ENCODE assay signal across 27 cellular contexts in genomic region chr3:12445523-12446240, GRCh38. TPM values are rescaled to one million over a fixed set of nuclear protein-coding genes. Genes with fewer than 3 reads are reported as not detected.
DNase-seq lines count a peak whose midpoint lies in the region; ATAC-seq and TF ChIP-seq lines count a peak whose summit lies in the region.
"Had no signal": no experiment of that assay in that cellular context is flagged by ENCODE, and none has a peak within 500 bp of the region (broad histone marks: within the 10 kb centered on the region; RNA-seq: fewer than 3 reads in every experiment).

No MANE protein-coding gene starts in this region.

- no peak overlapping the region for H2AFZ ChIP-seq in hepatocyte
- no peak overlapping the region for H2AFZ ChIP-seq in osteoblast (ENCODE audit: low read length)

- H3K4me3 Mint-ChIP-seq in activated CD4-positive, alpha-beta T cell treated with anti-CD3 and anti-CD28 coated beads for 36 hours, result no peak overlapping the region
- H3K4me3 Mint-ChIP-seq in activated T-helper 1 cell treated with anti-CD3 and anti-CD28 coated beads, Interleukin-12 subunit alpha, Interleukin-12 subunit beta, Interleukin-2, Interleukin-4 antibody, amounts not matched to agents 30 ng/mL and 10 ng/mL and 1 ng/mL, durations not matched to agents 14 hours and 24 hours and 36 hours, result no peak overlapping the region
- H3K4me3 Mint-ChIP-seq: activated T-cell treated with anti-CD3 and anti-CD28 coated beads, Interleukin-2, amount 50 U/mL, for 72 hours; CD8-positive, alpha-beta T cell; endodermal cell; T-helper 1 cell treated with Interleukin-12 subunit alpha and Interleukin-12 subunit beta and Interleukin-4 antibody, amounts not matched to agents 30 μg/mL and 1 μg/mL, for 36 hours had no signal

- no peaks in the 10 kb centered on the region for H4K20me1 ChIP-seq in hepatocyte (ENCODE audit: insufficient read depth, poor library complexity, severe bottlenecking)
- H4K20me1 ChIP-seq in osteoblast (ENCODE audit: insufficient read depth, low read length), result no peaks in the 10 kb centered on the region

- H3K36me3 Mint-ChIP-seq in activated CD4-positive, alpha-beta T cell treated with anti-CD3 and anti-CD28 coated beads for 36 hours (ENCODE audit: low read depth), result no peaks in the 10 kb centered on the region
- H3K36me3 Mint-ChIP-seq in activated T-helper 1 cell treated with anti-CD3 and anti-CD28 coated beads, Interleukin-12 subunit alpha, Interleukin-12 subunit beta, Interleukin-2, Interleukin-4 antibody, amounts not matched to agents 30 ng/mL and 10 ng/mL and 1 ng/mL, durations not matched to agents 14 hours and 24 hours and 36 hours (ENCODE audit: low read depth), result no peaks in the 10 kb centered on the region
- H3K36me3 Mint-ChIP-seq: CD8-positive, alpha-beta T cell had no signal

- no peak for TF ChIP-seq POLR2A in gastroesophageal sphincter (IDR thresholded peaks at IDR 0.05)

- TF ChIP-seq CTCF in hepatocyte (IDR thresholded peaks at IDR 0.05; ENCODE audit: poor library complexity), result no peak
- TF ChIP-seq CTCF in osteoblast (IDR thresholded peaks at IDR 0.05; ENCODE audit: extremely low read depth, low read depth, low read length), result no peak
- TF ChIP-seq CTCF in gastroesophageal sphincter (IDR thresholded peaks at IDR 0.05), result no peak

- H3K36me3 ChIP-seq in hepatocyte (replicated peaks; ENCODE audit: insufficient read depth, low read depth) (no peaks in the 10 kb centered on the region), osteoblast (ENCODE audit: insufficient read depth, low read length) (no peaks in the 10 kb centered on the region), gastroesophageal sphincter (no peaks in the 10 kb centered on the region)
- H3K36me3 ChIP-seq: esophagus squamous epithelium, gastrocnemius medialis, left lung, neutrophil had no signal

- DNase-seq in activated CD4-positive, alpha-beta T cell treated with anti-CD3 and anti-CD28 coated beads for 36 hours, result peak; percentile 1
- no peak for DNase-seq in activated CD4-positive, alpha-beta T cell treated with anti-CD3 and anti-CD28 coated beads, Interleukin-2, amount 50 U/mL, for 48 hours
- no peak for DNase-seq in hepatocyte (ENCODE audit: low spot score)
- peak; percentile 55 for DNase-seq in osteoblast (ENCODE audit: insufficient read length, low spot score, missing footprints)
- no peak for DNase-seq in activated T-helper 1 cell treated with anti-CD3 and anti-CD28 coated beads, Interleukin-12 subunit alpha, Interleukin-12 subunit beta, Interleukin-2, Interleukin-4 antibody, amounts not matched to agents 30 ng/mL and 10 ng/mL and 1 ng/mL, durations not matched to agents 14 hours and 24 hours and 36 hours (ENCODE audit: low spot score)
- no peak for DNase-seq in GM03348 (ENCODE audit: low spot score)
- DNase-seq: activated naive CD4-positive, alpha-beta T cell treated with anti-CD3 and anti-CD28 coated beads, Interleukin-2, amount 50 U/mL, for 16 hours; activated T-cell treated with anti-CD3 and anti-CD28 coated beads, Interleukin-2, amount 50 U/mL, for 72 hours; amygdala; CD8-positive, alpha-beta T cell; cortex of kidney; esophagus squamous epithelium; gastrocnemius medialis; hypothalamus; left lung; NCI-H510A treated with DMSO at 0.1 percent for 48 hours; NK-92 treated with Interleukin-12 subunit alpha and Interleukin-12 subunit beta, amount 100 ng/mL, for 24 hours; stimulated activated CD4-positive, alpha-beta T cell treated with anti-CD3 and anti-CD28 coated beads, Interleukin-4, amount 100 ng/mL, for 24 hours; stimulated activated naive CD4-positive, alpha-beta T cell; testis had no signal

- ATAC-seq in activated CD4-positive, alpha-beta T cell treated with anti-CD3 and anti-CD28 coated beads for 36 hours, result no peak
- ATAC-seq in gastroesophageal sphincter (no peak), GM18873 (IDR thresholded peaks at IDR 0.05; ENCODE audit: low FRiP score, unreplicated experiment) (no peak)
- ATAC-seq: activated T-cell treated with anti-CD3 and anti-CD28 coated beads, Interleukin-2, amount 50 U/mL, for 72 hours; CD8-positive, alpha-beta T cell; gastrocnemius medialis; left lung had no signal

- H3K27me3 ChIP-seq in hepatocyte (no peaks in the 10 kb centered on the region), osteoblast (ENCODE audit: insufficient read depth, low read length) (peaks cover 2% of the 10 kb centered on the region), gastroesophageal sphincter (peaks cover 48% of the 10 kb centered on the region)
- H3K27me3 ChIP-seq: testis had no signal

- H3K9me3 Mint-ChIP-seq in activated CD4-positive, alpha-beta T cell treated with anti-CD3 and anti-CD28 coated beads for 36 hours (ENCODE audit: low read depth), result no peaks in the 10 kb centered on the region
- H3K9me3 Mint-ChIP-seq in activated T-helper 1 cell treated with anti-CD3 and anti-CD28 coated beads, Interleukin-12 subunit alpha, Interleukin-12 subunit beta, Interleukin-2, Interleukin-4 antibody, amounts not matched to agents 30 ng/mL and 10 ng/mL and 1 ng/mL, durations not matched to agents 14 hours and 24 hours and 36 hours, result no peaks in the 10 kb centered on the region
- H3K9me3 Mint-ChIP-seq: activated T-cell treated with anti-CD3 and anti-CD28 coated beads, Interleukin-2, amount 50 U/mL, for 72 hours; CD8-positive, alpha-beta T cell; endodermal cell; T-helper 1 cell treated with Interleukin-12 subunit alpha and Interleukin-12 subunit beta and Interleukin-4 antibody, amounts not matched to agents 30 μg/mL and 1 μg/mL, for 36 hours had no signal

- H3K27ac ChIP-seq in hepatocyte (peak overlapping the region; percentile 92), osteoblast (ENCODE audit: low read depth, low read length) (no peak overlapping the region), gastroesophageal sphincter (no peak overlapping the region)
- H3K27ac ChIP-seq: 22Rv1, esophagus squamous epithelium, gastrocnemius medialis, KMS-11, left lung, neutrophil, testis had no signal

- intact Hi-C loops in activated CD4-positive, alpha-beta T cell treated with anti-CD3 and anti-CD28 coated beads for 36 hours (cut with DNase I, micrococcal nuclease), result no loop called here
- intact Hi-C loops in activated T-helper 1 cell treated with anti-CD3 and anti-CD28 coated beads, Interleukin-12 subunit alpha, Interleukin-12 subunit beta, Interleukin-2, Interleukin-4 antibody, amounts not matched to agents 30 ng/mL and 10 ng/mL and 1 ng/mL, durations not matched to agents 14 hours and 24 hours and 36 hours (cut with micrococcal nuclease), result no loop called here

- POLR2A ChIA-PET in activated CD4-positive, alpha-beta T cell treated with anti-CD3 and anti-CD28 coated beads for 36 hours (lab: Charles Lee), result no interaction called here

- TF ChIP-seq EP300 in gastroesophageal sphincter (IDR thresholded peaks at IDR 0.05), result no peak

- H3K4me3 ChIP-seq in hepatocyte (no peak overlapping the region), osteoblast (ENCODE audit: insufficient read depth, low read length) (no peak overlapping the region), gastroesophageal sphincter (no peak overlapping the region)
- H3K4me3 ChIP-seq: esophagus squamous epithelium, gastrocnemius medialis, left lung, testis had no signal

- WGBS in hepatocyte (ENCODE audit: low lambda C conversion rate, missing lambda C conversion rate), result 88% methylated on average over 8 of the region's 8 CpGs
- 89 to 95% methylated on average over 6 to 7 of the region's 8 CpGs for WGBS in gastroesophageal sphincter (ENCODE audit: low coverage in 1 of 2), 2 donors

- no peaks in the 10 kb centered on the region for H3K9me2 ChIP-seq in hepatocyte (replicated peaks; ENCODE audit: insufficient read depth)

- peaks cover 26% of the 10 kb centered on the region for H3K4me1 ChIP-seq in hepatocyte (ENCODE audit: insufficient read depth)
- H3K4me1 ChIP-seq in osteoblast (ENCODE audit: insufficient read depth, low read length), result peaks cover 9% of the 10 kb centered on the region
- H3K4me1 ChIP-seq in gastroesophageal sphincter, result peaks cover 0 to 9% (median 0%) of the 10 kb centered on the region in 3 donors
- H3K4me1 ChIP-seq: esophagus squamous epithelium, left lung had no signal

- H3K9me3 ChIP-seq in hepatocyte (ENCODE audit: low read depth) (no peaks in the 10 kb centered on the region), osteoblast (ENCODE audit: low read depth, low read length) (no peaks in the 10 kb centered on the region), gastroesophageal sphincter (no peaks in the 10 kb centered on the region)
- H3K9me3 ChIP-seq: esophagus squamous epithelium, gastrocnemius medialis, left lung, neutrophil, testis had no signal

- no peaks in the 10 kb centered on the region for H3K4me1 Mint-ChIP-seq in activated CD4-positive, alpha-beta T cell treated with anti-CD3 and anti-CD28 coated beads for 36 hours
- no peaks in the 10 kb centered on the region for H3K4me1 Mint-ChIP-seq in activated T-helper 1 cell treated with anti-CD3 and anti-CD28 coated beads, Interleukin-12 subunit alpha, Interleukin-12 subunit beta, Interleukin-2, Interleukin-4 antibody, amounts not matched to agents 30 ng/mL and 10 ng/mL and 1 ng/mL, durations not matched to agents 14 hours and 24 hours and 36 hours (ENCODE audit: low read depth)

- H3K4me2 ChIP-seq in hepatocyte (peak overlapping the region; percentile 10), osteoblast (ENCODE audit: insufficient read depth, low read length) (no peak overlapping the region)
- H3K4me2 ChIP-seq: KMS-11 had no signal

- H3K79me2 ChIP-seq in hepatocyte (no peaks in the 10 kb centered on the region), osteoblast (ENCODE audit: insufficient read depth, low read length) (no peaks in the 10 kb centered on the region)

- peaks cover 3% of the 10 kb centered on the region for H3K27me3 Mint-ChIP-seq in activated CD4-positive, alpha-beta T cell treated with anti-CD3 and anti-CD28 coated beads for 36 hours
- peaks cover 2% of the 10 kb centered on the region for H3K27me3 Mint-ChIP-seq in activated T-helper 1 cell treated with anti-CD3 and anti-CD28 coated beads, Interleukin-12 subunit alpha, Interleukin-12 subunit beta, Interleukin-2, Interleukin-4 antibody, amounts not matched to agents 30 ng/mL and 10 ng/mL and 1 ng/mL, durations not matched to agents 14 hours and 24 hours and 36 hours (ENCODE audit: insufficient read depth)

- H3K27ac Mint-ChIP-seq in activated CD4-positive, alpha-beta T cell treated with anti-CD3 and anti-CD28 coated beads for 36 hours, result no peak overlapping the region
- H3K27ac Mint-ChIP-seq in activated T-helper 1 cell treated with anti-CD3 and anti-CD28 coated beads, Interleukin-12 subunit alpha, Interleukin-12 subunit beta, Interleukin-2, Interleukin-4 antibody, amounts not matched to agents 30 ng/mL and 10 ng/mL and 1 ng/mL, durations not matched to agents 14 hours and 24 hours and 36 hours, result no peak overlapping the region
- H3K27ac Mint-ChIP-seq: activated T-cell treated with anti-CD3 and anti-CD28 coated beads, Interleukin-2, amount 50 U/mL, for 72 hours; CD8-positive, alpha-beta T cell; endodermal cell; T-helper 1 cell treated with Interleukin-12 subunit alpha and Interleukin-12 subunit beta and Interleukin-4 antibody, amounts not matched to agents 30 μg/mL and 1 μg/mL, for 36 hours had no signal

- CTCF ChIA-PET in activated CD4-positive, alpha-beta T cell treated with anti-CD3 and anti-CD28 coated beads for 36 hours (lab: Charles Lee), result no interaction called here

RNA-seq across cellular contexts. Expression of gene TSEN2, which starts 38.6 kb away (rescaled TPM):
- 10 to 100 TPM; 17.8 to 19.4 TPM for total RNA-seq in activated CD4-positive, alpha-beta T cell treated with anti-CD3 and anti-CD28 coated beads for 36 hours
- total RNA-seq in hepatocyte, result 7.8 and 9.6 TPM in 2 replicates
- polyA plus RNA-seq in hepatocyte, result 17.8 and 23.2 TPM in 2 replicates
- 13.0 and 14.1 TPM in 2 replicates for total RNA-seq in osteoblast
- 33.4 and 33.5 TPM in 2 replicates for total RNA-seq in activated T-helper 1 cell treated with anti-CD3 and anti-CD28 coated beads, Interleukin-12 subunit alpha, Interleukin-12 subunit beta, Interleukin-2, Interleukin-4 antibody, amounts not matched to agents 30 ng/mL and 10 ng/mL and 1 ng/mL, durations not matched to agents 14 hours and 24 hours and 36 hours
- total RNA-seq in gastroesophageal sphincter, result 10 to 100 TPM; 16.1 to 26.7 (median 21.4) TPM

Comparison
In these comparisons a context has a peak if more than half of its experiments do, and no peak if none do; other contexts are left out.
1. DNase-seq: peak in activated CD4-positive, alpha-beta T cell treated with anti-CD3 and anti-CD28 coated beads for 36 hours (single experiment) and osteoblast (single experiment); none in activated CD4-positive, alpha-beta T cell treated with anti-CD3 and anti-CD28 coated beads, Interleukin-2, amount 50 U/mL, for 48 hours (0 of 2), hepatocyte (single experiment), activated T-helper 1 cell treated with anti-CD3 and anti-CD28 coated beads, Interleukin-12 subunit alpha, Interleukin-12 subunit beta, Interleukin-2, Interleukin-4 antibody, amounts not matched to agents 30 ng/mL and 10 ng/mL and 1 ng/mL, durations not matched to agents 14 hours and 24 hours and 36 hours (single experiment) and GM03348 (single experiment).